Comparison of ENCODE assay signal across 17 cellular contexts in genomic region chrX:21723097-21723496, GRCh38. TPM values are rescaled to one million over a fixed set of nuclear protein-coding genes. Genes with fewer than 3 reads are reported as not detected.
DNase-seq lines count a peak whose midpoint lies in the region; ATAC-seq, FAIRE-seq and TF ChIP-seq lines count a peak whose summit lies in the region.
"Had no signal": no experiment of that assay in that cellular context is flagged by ENCODE, and none has a peak within 500 bp of the region (broad histone marks: within the 10 kb centered on the region; RNA-seq: fewer than 3 reads in every experiment).

No MANE protein-coding gene starts in this region.

- peak; percentile 9 for DNase-seq in activated CD4-positive, alpha-beta memory T cell treated with anti-CD3 and anti-CD28 coated beads for 36 hours
- DNase-seq in activated CD4-positive, alpha-beta memory T cell treated with anti-CD3 and anti-CD28 coated beads, Interleukin-2, amount 10 ng/mL, durations not matched to agents 7 days and 5 days, result no peak
- peak; percentile 12 for DNase-seq in LHCN-M2 (ENCODE audit: low read depth)
- no peak for DNase-seq in GM12878 (ENCODE audit: low read depth, low spot score)
- DNase-seq in neural progenitor cell (ENCODE audit: low spot score), result peak; percentile 23
- DNase-seq in KG1 (lab: John Stamatoyannopoulos, UW), result no peak
- no peak for DNase-seq in NCI-H2171 (lab: John Stamatoyannopoulos, UW)
- DNase-seq in cardiac septum (ENCODE audit: low spot score), result no peak
- DNase-seq: NCI-H1048, NCI-H2171 treated with DMSO at 0.1 percent for 48 hours, SHP77 had no signal

- POLR2A ChIA-PET in activated CD4-positive, alpha-beta memory T cell treated with anti-CD3 and anti-CD28 coated beads for 36 hours (lab: Charles Lee), result no interaction called here
- POLR2A ChIA-PET in activated CD4-positive, alpha-beta memory T cell treated with anti-CD3 and anti-CD28 coated beads, Interleukin-2, amount 10 ng/mL, durations not matched to agents 7 days and 5 days (lab: Charles Lee), result no interaction called here
- POLR2A ChIA-PET in GM12878 (lab: Charles Lee), result no interaction called here

- SMC1A ChIA-PET in GM12878 (lab: Charles Lee; ENCODE audit: uncharacterized antibody, unreplicated experiment), result interaction anchor here (0.5 kb wide), 1 partner anchor 23 kb away, joined by 3 read pairs; no protein-coding TSS in a partner anchor

- H3K4me1 ChIP-seq in GM12878 (ENCODE audit: control insufficient read depth, insufficient read depth, low read length), result no peaks in the 10 kb centered on the region
- no peaks in the 10 kb centered on the region for H3K4me1 ChIP-seq in neural progenitor cell

- TF ChIP-seq POLR2A in GM12878 (IDR thresholded peaks at IDR 0.05; ENCODE audit: low read depth, low read length), result no peak

- H3K36me3 ChIP-seq in GM12878 (ENCODE audit: control insufficient read depth in 2 of 2, insufficient read depth in 2 of 2, low read length in 1 of 2) (no peaks in the 10 kb centered on the region), neural progenitor cell (no peaks in the 10 kb centered on the region)
- H3K36me3 ChIP-seq: thoracic aorta had no signal

- CTCF ChIA-PET in activated CD4-positive, alpha-beta memory T cell treated with anti-CD3 and anti-CD28 coated beads for 36 hours (lab: Charles Lee), result interaction anchor here (1.1 kb wide), 1 partner anchor 1193 kb away, joined by 3 read pairs; no protein-coding TSS in a partner anchor
- CTCF ChIA-PET in activated CD4-positive, alpha-beta memory T cell treated with anti-CD3 and anti-CD28 coated beads, Interleukin-2, amount 10 ng/mL, durations not matched to agents 7 days and 5 days (lab: Charles Lee), result no interaction called here
- CTCF ChIA-PET in GM12878 (lab: Yijun Ruan, JAX), result interaction anchor here (1.0 to 3.9 kb wide), 5 partner anchors 11 to 1194 kb away, joined by 3 to 18 read pairs (median 4); no protein-coding TSS in a partner anchor

- H3K79me2 ChIP-seq in GM12878 (ENCODE audit: control insufficient read depth, insufficient read depth, low read length) (no peaks in the 10 kb centered on the region), neural progenitor cell (ENCODE audit: low read depth) (no peaks in the 10 kb centered on the region)

- no TSS peak for BruUV-seq in GM12878 (replicated peaks; lab: Mats Ljungman, UMichigan)

- no peak for FAIRE-seq in GM12878 (lab: Jason Lieb, UNC)

- RAD21 ChIA-PET in GM12878 (lab: Charles Lee; ENCODE audit: unreplicated experiment), result no interaction called here

- no peak overlapping the region for H3K27ac Mint-ChIP-seq in activated CD4-positive, alpha-beta memory T cell treated with anti-CD3 and anti-CD28 coated beads for 36 hours
- H3K27ac Mint-ChIP-seq in activated CD4-positive, alpha-beta memory T cell treated with anti-CD3 and anti-CD28 coated beads, Interleukin-2, amount 10 ng/mL, durations not matched to agents 7 days and 5 days, result no peak overlapping the region
- H3K27ac Mint-ChIP-seq in neural progenitor cell, result no peak overlapping the region
- H3K27ac Mint-ChIP-seq: dendritic cell treated with granulocyte-macrophage colony-stimulating factor and Interleukin-4, amounts not matched to agents 40 ng/mL and 50 ng/mL, for 4 days; natural killer cell treated with Interleukin-12 subunit alpha and Interleukin-12 subunit beta and Interleukin-15 and Interleukin-18, amount 100 ng/mL, for 72 hours; T-helper 2 cell treated with Interferon-gamma antibody and Interleukin-4, amounts not matched to agents 5 μg/mL and 100 μg/mL, for 36 hours had no signal

- peak; percentile 40; the same call in 1 of the 3 replicates for ATAC-seq in GM12878
- ATAC-seq: natural killer cell treated with Interleukin-12 subunit alpha and Interleukin-12 subunit beta and Interleukin-15 and Interleukin-18, amount 100 ng/mL, for 72 hours had no signal

- H3K27me3 Mint-ChIP-seq in activated CD4-positive, alpha-beta memory T cell treated with anti-CD3 and anti-CD28 coated beads for 36 hours, result no peaks in the 10 kb centered on the region
- H3K27me3 Mint-ChIP-seq in activated CD4-positive, alpha-beta memory T cell treated with anti-CD3 and anti-CD28 coated beads, Interleukin-2, amount 10 ng/mL, durations not matched to agents 7 days and 5 days, result no peaks in the 10 kb centered on the region
- H3K27me3 Mint-ChIP-seq in neural progenitor cell (ENCODE audit: insufficient read depth, low read depth), result no peaks in the 10 kb centered on the region

- TF ChIP-seq RAD21 in GM12878 (IDR thresholded peaks at IDR 0.05; ENCODE audit: insufficient read depth, low read depth, low read length), result no peak

- H3K4me2 ChIP-seq in GM12878 (ENCODE audit: control insufficient read depth, insufficient read depth), result no peak overlapping the region
- H3K4me2 ChIP-seq in neural progenitor cell, result no peak overlapping the region

- intact Hi-C loops in activated CD4-positive, alpha-beta memory T cell treated with anti-CD3 and anti-CD28 coated beads for 36 hours (cut with micrococcal nuclease), result no loop called here
- intact Hi-C loops in GM12878 (cut with micrococcal nuclease; ENCODE audit: unreplicated experiment) (no loop called here), cardiac septum (cut with DNase I) (no loop called here)

- no peak overlapping the region for H3K4me3 ChIP-seq in GM12878
- H3K4me3 ChIP-seq in neural progenitor cell, result no peak overlapping the region
- H3K4me3 ChIP-seq: thoracic aorta had no signal

- H3F3A ChIP-seq in neural progenitor cell (ENCODE audit: low read depth), result no peaks in the 10 kb centered on the region

- H3K4me3 Mint-ChIP-seq in activated CD4-positive, alpha-beta memory T cell treated with anti-CD3 and anti-CD28 coated beads for 36 hours, result no peak overlapping the region
- no peak overlapping the region for H3K4me3 Mint-ChIP-seq in activated CD4-positive, alpha-beta memory T cell treated with anti-CD3 and anti-CD28 coated beads, Interleukin-2, amount 10 ng/mL, durations not matched to agents 7 days and 5 days
- no peak overlapping the region for H3K4me3 Mint-ChIP-seq in neural progenitor cell
- H3K4me3 Mint-ChIP-seq: dendritic cell treated with granulocyte-macrophage colony-stimulating factor and Interleukin-4, amounts not matched to agents 40 ng/mL and 50 ng/mL, for 4 days; natural killer cell treated with Interleukin-12 subunit alpha and Interleukin-12 subunit beta and Interleukin-15 and Interleukin-18, amount 100 ng/mL, for 72 hours; T-helper 2 cell treated with Interferon-gamma antibody and Interleukin-4, amounts not matched to agents 5 μg/mL and 100 μg/mL, for 36 hours had no signal

- H3K27ac ChIP-seq in GM12878 (ENCODE audit: control insufficient read depth, insufficient read depth) (no peak overlapping the region), neural progenitor cell (no peak overlapping the region)
- H3K27ac ChIP-seq: thoracic aorta had no signal

- in situ Hi-C loops in GM12878 (cut with MboI), result no loop called here

- TF ChIP-seq CTCF in GM12878 (IDR thresholded peaks at IDR 0.05 in 2 of 3, conservative IDR thresholded peaks at IDR 0.05 in 1 of 3; ENCODE audit: control insufficient read depth in 2 of 3, extremely low read depth in 1 of 3, insufficient read depth in 1 of 3, low read depth in 3 of 3, low read length in 3 of 3) (no peak), neural progenitor cell (IDR thresholded peaks at IDR 0.05) (no peak)

- no peak for TF ChIP-seq EP300 in GM12878 (IDR thresholded peaks at IDR 0.05; ENCODE audit: borderline replicate concordance in 1 of 2, control insufficient read depth in 1 of 2, low read depth in 2 of 2, low read length in 2 of 2)

- H3K9ac ChIP-seq in GM12878 (ENCODE audit: control insufficient read depth, insufficient read depth, low read length) (no peak overlapping the region), neural progenitor cell (no peak overlapping the region)

- H3K9me3 ChIP-seq in GM12878 (replicated peaks; ENCODE audit: control insufficient read depth, insufficient read depth, low read length) (no peaks in the 10 kb centered on the region), neural progenitor cell (ENCODE audit: low read depth) (no peaks in the 10 kb centered on the region)
- H3K9me3 ChIP-seq: thoracic aorta had no signal

- no peak overlapping the region for H2AFZ ChIP-seq in GM12878 (ENCODE audit: control insufficient read depth, low read depth, low read length)
- H2AFZ ChIP-seq in neural progenitor cell (replicated peaks), result no peak overlapping the region

- H4K20me1 ChIP-seq in GM12878 (ENCODE audit: control insufficient read depth, insufficient read depth) (no peaks in the 10 kb centered on the region), neural progenitor cell (ENCODE audit: low read depth) (no peaks in the 10 kb centered on the region)

- no peaks in the 10 kb centered on the region for H3K9me3 Mint-ChIP-seq in activated CD4-positive, alpha-beta memory T cell treated with anti-CD3 and anti-CD28 coated beads for 36 hours
- H3K9me3 Mint-ChIP-seq in activated CD4-positive, alpha-beta memory T cell treated with anti-CD3 and anti-CD28 coated beads, Interleukin-2, amount 10 ng/mL, durations not matched to agents 7 days and 5 days, result no peaks in the 10 kb centered on the region
- H3K9me3 Mint-ChIP-seq in neural progenitor cell, result no peaks in the 10 kb centered on the region
- H3K9me3 Mint-ChIP-seq: dendritic cell treated with granulocyte-macrophage colony-stimulating factor and Interleukin-4, amounts not matched to agents 40 ng/mL and 50 ng/mL, for 4 days; natural killer cell treated with Interleukin-12 subunit alpha and Interleukin-12 subunit beta and Interleukin-15 and Interleukin-18, amount 100 ng/mL, for 72 hours; T-helper 2 cell treated with Interferon-gamma antibody and Interleukin-4, amounts not matched to agents 5 μg/mL and 100 μg/mL, for 36 hours had no signal

- H3K27me3 ChIP-seq in GM12878 (replicated peaks in 1 of 2; ENCODE audit: control insufficient read depth in 2 of 2, insufficient read depth in 2 of 2, low read length in 1 of 2) (no peaks in the 10 kb centered on the region), neural progenitor cell (no peaks in the 10 kb centered on the region)

- no peaks in the 10 kb centered on the region for H3K36me3 Mint-ChIP-seq in activated CD4-positive, alpha-beta memory T cell treated with anti-CD3 and anti-CD28 coated beads for 36 hours
- no peaks in the 10 kb centered on the region for H3K36me3 Mint-ChIP-seq in activated CD4-positive, alpha-beta memory T cell treated with anti-CD3 and anti-CD28 coated beads, Interleukin-2, amount 10 ng/mL, durations not matched to agents 7 days and 5 days (ENCODE audit: low read depth)
- no peaks in the 10 kb centered on the region for H3K36me3 Mint-ChIP-seq in neural progenitor cell
- H3K36me3 Mint-ChIP-seq: natural killer cell treated with Interleukin-12 subunit alpha and Interleukin-12 subunit beta and Interleukin-15 and Interleukin-18, amount 100 ng/mL, for 72 hours had no signal

- H3K4me1 Mint-ChIP-seq in activated CD4-positive, alpha-beta memory T cell treated with anti-CD3 and anti-CD28 coated beads for 36 hours (ENCODE audit: low read depth), result no peaks in the 10 kb centered on the region
- no peaks in the 10 kb centered on the region for H3K4me1 Mint-ChIP-seq in activated CD4-positive, alpha-beta memory T cell treated with anti-CD3 and anti-CD28 coated beads, Interleukin-2, amount 10 ng/mL, durations not matched to agents 7 days and 5 days
- H3K4me1 Mint-ChIP-seq in neural progenitor cell, result peaks cover 17% of the 10 kb centered on the region

RNA-seq across cellular contexts. Expression of gene SMPX, which starts 34.8 kb away (rescaled TPM):
- not detected for total RNA-seq in activated CD4-positive, alpha-beta memory T cell treated with anti-CD3 and anti-CD28 coated beads for 36 hours
- total RNA-seq in activated CD4-positive, alpha-beta memory T cell treated with anti-CD3 and anti-CD28 coated beads, Interleukin-2, amount 10 ng/mL, durations not matched to agents 7 days and 5 days, result not detected
- total RNA-seq in LHCN-M2 (2014; rRNA removed) (not detected in 2 replicates), GM12878 (2014; rRNA removed) (not detected in 2 replicates), GM12878 (2014; rRNA removed; fragmentation: Illumina TruSeq; extraction: Trizol) (not detected in 2 replicates), GM12878 (2021) (not detected in 2 replicates), neural progenitor cell (ENCODE audit: low replicate concordance) (not detected in 2 replicates), cardiac septum (732 TPM)
- polyA plus RNA-seq in LHCN-M2 (2012), result 0.21 TPM
- total RNA-seq in GM12878 (2013; cell fraction: nucleolus; rRNA removed), result not detected in 2 replicates
- not detected for polyA plus RNA-seq in GM12878 (2011; ENCODE audit: low read depth)
- polyA plus RNA-seq in GM12878 (2011; rRNA removed) (0.08 TPM in 1 of 2 replicates, not detected in the other), GM12878 (2014; fragmentation: Illumina TruSeq; extraction: Trizol) (not detected in 2 replicates), GM12878 (2014; fragmentation: Nextera tagmentation; extraction: Ambion mirVana) (not detected), GM12878 (2014; rRNA removed) (0.09 TPM in 1 of 2 replicates, not detected in the other), GM12878 (2016; fragmentation: Nextera tagmentation; extraction: Ambion mirVana) (not detected)
- polyA plus RNA-seq in GM12878 (2011; cell fraction: cytosol; rRNA removed), result not detected in 2 replicates
- 0.22 TPM in 1 of 2 replicates, not detected in the other for polyA plus RNA-seq in GM12878 (2011; cell fraction: nucleus; rRNA removed)
- polyA plus RNA-seq in GM12878 (2012), result not detected in 2 replicates
- polyA minus RNA-seq in GM12878 (2011; rRNA and poly(A)+ RNA removed), result not detected in 2 replicates
- polyA minus RNA-seq in GM12878 (2011; cell fraction: cytosol; rRNA and poly(A)+ RNA removed), result not detected in 2 replicates
- polyA minus RNA-seq in GM12878 (2011; cell fraction: nucleus; rRNA and poly(A)+ RNA removed), result not detected in 2 replicates
- total RNA-seq: lower leg skin; natural killer cell treated with Interleukin-12 subunit alpha and Interleukin-12 subunit beta and Interleukin-15 and Interleukin-18, amount 100 ng/mL, for 72 hours had no signal
- polyA plus RNA-seq: AG04450 had no signal

Comparison
In these comparisons a context has a peak if more than half of its experiments do, and no peak if none do; other contexts are left out.
1. DNase-seq: peak in activated CD4-positive, alpha-beta memory T cell treated with anti-CD3 and anti-CD28 coated beads for 36 hours (single experiment), LHCN-M2 (single experiment) and neural progenitor cell (single experiment); none in activated CD4-positive, alpha-beta memory T cell treated with anti-CD3 and anti-CD28 coated beads, Interleukin-2, amount 10 ng/mL, durations not matched to agents 7 days and 5 days (single experiment), GM12878 (single experiment), KG1 (single experiment), NCI-H2171 (single experiment) and cardiac septum (single experiment).
2. RNA of gene SMPX, which starts 34.8 kb away (total RNA-seq): 732 TPM in cardiac septum (single experiment); not detected in activated CD4-positive, alpha-beta memory T cell treated with anti-CD3 and anti-CD28 coated beads for 36 hours, not detected in activated CD4-positive, alpha-beta memory T cell treated with anti-CD3 and anti-CD28 coated beads, Interleukin-2, amount 10 ng/mL, durations not matched to agents 7 days and 5 days, not detected in LHCN-M2, not detected in GM12878 and not detected in neural progenitor cell; every median in the first group is over 100 times any median in the second.